Comparison of ENCODE assay signal across 18 cellular contexts in genomic region chr3:27573780-27574437, GRCh38.
"Had no signal": no experiment of that assay in that cellular context is flagged by ENCODE, and none has a peak within 500 bp of the region (broad histone marks: within the 10 kb centered on the region; RNA-seq: fewer than 3 reads in every experiment).

No MANE protein-coding gene starts in this region.

- H3K27ac ChIP-seq: breast epithelium, esophagus squamous epithelium, left lung, suprapubic skin had no signal

- H3K27ac Mint-ChIP-seq: activated naive CD4-positive, alpha-beta T cell treated with anti-CD3 and anti-CD28 coated beads, Interleukin-2, amount 50 U/mL, for 72 hours; T-helper 2 cell treated with Interferon-gamma antibody and Interleukin-4, amounts not matched to agents 5 μg/mL and 100 μg/mL, for 36 hours; type B pancreatic cell had no signal

- DNase-seq: activated CD4-positive, alpha-beta T cell treated with anti-CD3 and anti-CD28 coated beads, Interleukin-2, amount 50 U/mL, for 4 hours; activated CD4-positive, CD25-positive, alpha-beta regulatory T cell treated with anti-CD3 and anti-CD28 coated beads, Interleukin-2, amount 50 U/mL, for 72 hours; activated effector memory CD4-positive, alpha-beta T cell treated with Interleukin-2 at 50 U/mL for 16 hours; activated T-cell treated with anti-CD3 and anti-CD28 coated beads, Interleukin-2, amount 50 U/mL, for 1 hour; esophagus squamous epithelium; foreskin melanocyte; head of caudate nucleus; left lung; sigmoid colon; stimulated activated CD4-positive, alpha-beta T cell treated with anti-CD3 and anti-CD28 coated beads, Interleukin-12 subunit alpha, Interleukin-12 subunit beta, amount 100 ng/mL, for 4 hours; stimulated activated CD4-positive, alpha-beta T cell treated with anti-CD3 and anti-CD28 coated beads, Interleukin-2, amount 100 ng/mL, for 48 hours; stimulated activated naive CD4-positive, alpha-beta T cell treated with Interleukin-2 at 50 U/mL for 16 hours had no signal

- H3K27me3 ChIP-seq: breast epithelium, esophagus squamous epithelium, left lung, sigmoid colon, suprapubic skin had no signal

- H3K36me3 ChIP-seq: breast epithelium, esophagus squamous epithelium, left lung, sigmoid colon, suprapubic skin had no signal

- H3K4me3 Mint-ChIP-seq: T-helper 2 cell treated with Interferon-gamma antibody and Interleukin-4, amounts not matched to agents 5 μg/mL and 100 μg/mL, for 36 hours; type B pancreatic cell had no signal

- FAIRE-seq: endometrium had no signal

- H3K27me3 Mint-ChIP-seq: type B pancreatic cell had no signal

- H3K4me3 ChIP-seq: breast epithelium, esophagus squamous epithelium, left lung, sigmoid colon, suprapubic skin had no signal

- ATAC-seq: activated naive CD4-positive, alpha-beta T cell treated with anti-CD3 and anti-CD28 coated beads, Interleukin-2, amount 50 U/mL, for 72 hours; left lung had no signal

- H3K9me3 Mint-ChIP-seq: activated naive CD4-positive, alpha-beta T cell treated with anti-CD3 and anti-CD28 coated beads, Interleukin-2, amount 50 U/mL, for 72 hours; T-helper 2 cell treated with Interferon-gamma antibody and Interleukin-4, amounts not matched to agents 5 μg/mL and 100 μg/mL, for 36 hours; type B pancreatic cell had no signal

- H3K4me1 ChIP-seq: left lung had no signal

- H3K9me3 ChIP-seq: breast epithelium, esophagus squamous epithelium, left lung, sigmoid colon, suprapubic skin had no signal

- H3K36me3 Mint-ChIP-seq: activated naive CD4-positive, alpha-beta T cell treated with anti-CD3 and anti-CD28 coated beads, Interleukin-2, amount 50 U/mL, for 72 hours; type B pancreatic cell had no signal
